Comparison of ENCODE assay signal across 25 cellular contexts in genomic region chr14:98901511-98902205, GRCh38.
DNase-seq lines count a peak whose midpoint lies in the region; ATAC-seq, FAIRE-seq and TF ChIP-seq lines count a peak whose summit lies in the region.
"Had no signal": no experiment of that assay in that cellular context is flagged by ENCODE, and none has a peak within 500 bp of the region (broad histone marks: within the 10 kb centered on the region; RNA-seq: fewer than 3 reads in every experiment).

No MANE protein-coding gene starts in this region.

- H3K36me3 ChIP-seq in bronchial epithelial cell (ENCODE audit: control insufficient read depth, insufficient read depth, low read length), result no peaks in the 10 kb centered on the region

- H3K9me3 ChIP-seq in A549, result no peaks in the 10 kb centered on the region

- H3K4me3 ChIP-seq in A549 (no peak overlapping the region), bronchial epithelial cell (ENCODE audit: low read depth, low read length) (no peak overlapping the region)
- H3K4me3 ChIP-seq: GM12878 had no signal

- peak overlapping the region; percentile 59 to 63; a peak in 5 of 6 replicates for H3K27ac ChIP-seq in A549
- H3K27ac ChIP-seq: 22Rv1 had no signal

- no peak overlapping the region; the same call in 2 of the 3 replicates for H3K4me2 ChIP-seq in A549

- no peak for ATAC-seq in A549
- ATAC-seq: GM12878 had no signal

- no peak for TF ChIP-seq CTCF in A549 (IDR thresholded peaks at IDR 0.05)
- TF ChIP-seq CTCF in bronchial epithelial cell (IDR thresholded peaks at IDR 0.05; ENCODE audit: insufficient read depth, low read length, severe bottlenecking), result no peak

- TF ChIP-seq POLR2A in A549 (IDR thresholded peaks at IDR 0.05; ENCODE audit: low read length), result no peak
- TF ChIP-seq POLR2A in erythroblast (IDR thresholded peaks at IDR 0.05; ENCODE audit: low read length), result no peak

- peaks cover 43% of the 10 kb centered on the region for H3K4me1 ChIP-seq in A549

- TF ChIP-seq RAD21 in A549 (conservative IDR thresholded peaks at IDR 0.05 in 1 of 2, IDR thresholded peaks at IDR 0.05 in 1 of 2), result no peak

- WGBS in A549 (ENCODE audit: missing lambda C conversion rate), result 72% methylated on average over 16 of the region's 16 CpGs

- CTCF ChIA-PET in A549 (lab: Yijun Ruan, JAX), result no interaction called here

- intact Hi-C loops in posterior vena cava (cut with DNase I), result no loop called here

- no peak for TF ChIP-seq EP300 in A549 (IDR thresholded peaks at IDR 0.05)

- H3K27me3 ChIP-seq in bronchial epithelial cell (ENCODE audit: control insufficient read depth, insufficient read depth, low read length), result no peaks in the 10 kb centered on the region

- DNase-seq in NCI-H2171 treated with DMSO at 0.1 percent for 48 hours (lab: John Stamatoyannopoulos, UW) (peak; percentile 19), NCI-H2171 (lab: John Stamatoyannopoulos, UW) (no peak), A549 (ENCODE audit: low read depth in 1 of 2, low spot score in 1 of 2) (no peak), bronchial epithelial cell (ENCODE audit: low read depth) (no peak), posterior vena cava (ENCODE audit: low spot score) (peak; percentile 65), T-helper 9 cell (no peak), DMS53 (lab: John Stamatoyannopoulos, UW) (no peak), erythroblast (lab: John Stamatoyannopoulos, UW) (no peak)
- DNase-seq: CD4-positive, alpha-beta T cell; DMS79; EL; GDM1; HCEC 1CT; KBM-7; MV-4-11; NCI-H1105; NCI-H1436 treated with DMSO at 0.1 percent for 48 hours; NCI-H2029; NCI-H2227 treated with DMSO at 0.1 percent for 48 hours; NCI-H69; RPMI8226; SHP77 treated with DMSO at 0.1 percent for 48 hours had no signal

- FAIRE-seq in A549 (lab: Jason Lieb, UNC), result no peak
- FAIRE-seq in bronchial epithelial cell (lab: Jason Lieb, UNC), result peak; percentile 28
- FAIRE-seq: GM12878, H1 had no signal

- POLR2A ChIA-PET in A549 (lab: Yijun Ruan, JAX), result no interaction called here

TF ChIP-seq in A549, 52 proteins besides CTCF, POLR2A, EP300 and RAD21:
- TF ChIP-seq ZC3H11A (IDR thresholded peaks at IDR 0.05) (no peak), ATOH8 (CRISPR knock-in tag; IDR thresholded peaks at IDR 0.05; ENCODE audit: low read depth) (no peak), MAZ (IDR thresholded peaks at IDR 0.05; ENCODE audit: borderline replicate concordance, low read depth, low read length) (no peak), HOXB5 (CRISPR knock-in tag; IDR thresholded peaks at IDR 0.05) (no peak), PHF8 (IDR thresholded peaks at IDR 0.05; ENCODE audit: borderline replicate concordance, low read depth) (no peak), CBX2 (IDR thresholded peaks at IDR 0.05; ENCODE audit: borderline replicate concordance, low read depth) (no peak), GATA3 (IDR thresholded peaks at IDR 0.05; ENCODE audit: borderline replicate concordance) (no peak), EHF (CRISPR knock-in tag; IDR thresholded peaks at IDR 0.05) (no peak), FOSB (CRISPR knock-in tag; IDR thresholded peaks at IDR 0.05) (no peak), CEBPB (IDR thresholded peaks at IDR 0.05) (no peak), CHD2 (IDR thresholded peaks at IDR 0.05; ENCODE audit: low read length, partially characterized antibody) (no peak), ZSCAN20 (CRISPR knock-in tag; IDR thresholded peaks at IDR 0.05) (no peak), RNF2 (IDR thresholded peaks at IDR 0.05; ENCODE audit: borderline replicate concordance, low read depth) (no peak), SMC3 (IDR thresholded peaks at IDR 0.05) (no peak), RCOR1 (IDR thresholded peaks at IDR 0.05; ENCODE audit: low read depth, low read length) (no peak), NFE2L2 (conservative IDR thresholded peaks at IDR 0.05; ENCODE audit: low read length) (no peak), JUNB (IDR thresholded peaks at IDR 0.05) (no peak), ZNF302 (CRISPR knock-in tag; IDR thresholded peaks at IDR 0.05) (no peak)
TF ChIP-seq in A549: peak in this region for 0.

Comparison
In these comparisons a context has a peak if more than half of its experiments do, and no peak if none do; other contexts are left out.
1. DNase-seq: peak in NCI-H2171 treated with DMSO at 0.1 percent for 48 hours (single experiment) and posterior vena cava (single experiment); none in NCI-H2171 (single experiment), A549 (0 of 2), bronchial epithelial cell (single experiment), T-helper 9 cell (single experiment), DMS53 (single experiment) and erythroblast (0 of 2).